8 cellular contexts compared by ENCODE assay signal in the genomic region with DNA sequence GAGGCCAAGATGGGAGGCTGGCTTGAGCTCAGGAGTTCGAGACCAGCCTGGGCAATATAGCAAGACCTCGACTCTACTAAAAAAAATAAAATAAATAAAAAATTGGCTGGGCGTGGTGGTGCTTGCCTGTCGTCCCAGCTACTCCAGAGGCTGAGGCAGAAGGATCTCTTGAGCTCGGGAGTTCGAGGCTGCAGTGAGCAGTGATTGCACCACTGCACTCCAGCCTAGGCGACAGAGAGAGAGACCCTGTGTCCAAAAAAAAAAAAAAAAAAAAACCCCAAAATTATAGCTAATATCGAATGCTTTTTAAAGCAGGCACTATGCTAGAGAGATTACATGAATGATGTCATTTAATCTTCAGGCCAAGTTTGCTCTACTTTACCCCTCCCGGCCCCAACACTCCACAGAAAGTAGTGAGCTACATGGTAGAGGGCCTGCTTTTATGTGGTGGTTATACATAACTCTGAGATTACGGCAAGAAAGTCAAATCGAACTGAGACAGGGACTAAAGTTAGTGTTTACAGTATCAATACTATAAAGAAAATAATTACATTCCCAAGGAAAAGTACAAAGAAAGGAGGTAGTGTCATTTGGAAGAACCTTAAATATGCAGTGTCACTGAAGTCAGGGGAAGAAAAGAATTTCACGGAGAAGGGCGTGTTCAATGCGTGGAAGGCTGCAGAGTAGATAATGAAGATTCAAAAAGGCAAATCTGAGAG. TPM values are rescaled to one million over a fixed set of nuclear protein-coding genes. Genes with fewer than 3 reads are reported as not detected.
DNase-seq lines count a peak whose midpoint lies in the region; ATAC-seq and TF ChIP-seq lines count a peak whose summit lies in the region.

No MANE protein-coding gene starts in this region.

- no peaks in the 10 kb centered on the region for H3K27me3 ChIP-seq in layer of hippocampus (ENCODE audit: control insufficient read depth, insufficient read depth, low read length)
- H3K27me3 ChIP-seq in tibial artery = no peaks in the 10 kb centered on the region

- peaks cover 0 to 24% (median 11%) of the 10 kb centered on the region in 3 donors for H3K36me3 ChIP-seq in tibial artery

- no peaks in the 10 kb centered on the region for H3K27me3 Mint-ChIP-seq in activated T-cell treated with anti-CD3 and anti-CD28 coated beads, Interleukin-2, amount 50 U/mL, for 4 hours (ENCODE audit: low read depth)
- H3K27me3 Mint-ChIP-seq in activated naive CD8-positive, alpha-beta T cell = no peaks in the 10 kb centered on the region

- intact Hi-C loops in tibial artery (cut with DNase I; ENCODE audit: low total_unique reads) = loop anchor here (5.0 to 10.0 kb wide), 2 partner anchors 95 to 492 kb away; a partner anchor contains a TSS

- no peak for ATAC-seq in activated T-cell treated with anti-CD3 and anti-CD28 coated beads, Interleukin-2, amount 50 U/mL, for 4 hours
- ATAC-seq in GM21786 (IDR thresholded peaks at IDR 0.05; ENCODE audit: unreplicated experiment) = no peak

- no peak for DNase-seq in activated T-cell treated with anti-CD3 and anti-CD28 coated beads, Interleukin-2, amount 50 U/mL, for 4 hours
- no peak for DNase-seq in activated T-cell treated with anti-CD3 and anti-CD28 coated beads, Interleukin-2, amount 50 U/mL, for 48 hours
- no peak for DNase-seq in tibial artery
- DNase-seq in NCI-H2081 (lab: John Stamatoyannopoulos, UW) = no peak
- DNase-seq in AG08396 (ENCODE audit: low spot score) = no peak

- H3K9me3 Mint-ChIP-seq in activated T-cell treated with anti-CD3 and anti-CD28 coated beads, Interleukin-2, amount 50 U/mL, for 4 hours = no peaks in the 10 kb centered on the region
- H3K9me3 Mint-ChIP-seq in activated naive CD8-positive, alpha-beta T cell (ENCODE audit: low read depth) = no peaks in the 10 kb centered on the region

- H3K4me3 Mint-ChIP-seq in activated T-cell treated with anti-CD3 and anti-CD28 coated beads, Interleukin-2, amount 50 U/mL, for 4 hours = peak overlapping the region; percentile 94
- H3K4me3 Mint-ChIP-seq in activated naive CD8-positive, alpha-beta T cell = peak overlapping the region; percentile 97

- H3K27ac ChIP-seq in layer of hippocampus (ENCODE audit: low read depth, low read length) (peak overlapping the region; percentile 96), tibial artery (peak overlapping the region; percentile 90 to 95)

- peaks cover 76% of the 10 kb centered on the region for H3K4me1 Mint-ChIP-seq in activated T-cell treated with anti-CD3 and anti-CD28 coated beads, Interleukin-2, amount 50 U/mL, for 4 hours (ENCODE audit: low read depth)
- H3K4me1 Mint-ChIP-seq in activated naive CD8-positive, alpha-beta T cell (ENCODE audit: low read depth) = peaks cover 59% of the 10 kb centered on the region

- H3K4me3 ChIP-seq in tibial artery = peak overlapping the region; percentile 97 to 98

- no peaks in the 10 kb centered on the region for H3K9me3 ChIP-seq in tibial artery

- TF ChIP-seq CTCF in tibial artery (IDR thresholded peaks at IDR 0.05) = no peak

- peak overlapping the region; percentile 98 for H3K27ac Mint-ChIP-seq in activated naive CD8-positive, alpha-beta T cell

- H3K4me1 ChIP-seq in tibial artery = peaks cover 0 to 47% (median 20%) of the 10 kb centered on the region in 4 donors

- H3K36me3 Mint-ChIP-seq in activated T-cell treated with anti-CD3 and anti-CD28 coated beads, Interleukin-2, amount 50 U/mL, for 4 hours (ENCODE audit: insufficient read depth) = peaks cover 35% of the 10 kb centered on the region
- H3K36me3 Mint-ChIP-seq in activated naive CD8-positive, alpha-beta T cell = peaks cover 17% of the 10 kb centered on the region

RNA-seq across cellular contexts. Expression of a gene that starts 1.1 kb away (rescaled TPM):
- 10 to 100 TPM; 79.0 to 81.9 (median 81.8) TPM for total RNA-seq in activated T-cell treated with anti-CD3 and anti-CD28 coated beads, Interleukin-2, amount 50 U/mL, for 4 hours
